In genomic region chr5:173408946-173409345, GRCh38 we compare ENCODE assay signal across 22 cellular contexts.
"Had no signal": no experiment of that assay in that cellular context is flagged by ENCODE, and none has a peak within 500 bp of the region (broad histone marks: within the 10 kb centered on the region; RNA-seq: fewer than 3 reads in every experiment).

No MANE protein-coding gene starts in this region.

- DNase-seq: colonic mucosa; dermis blood vessel endothelial cell; effector CD4-positive, alpha-beta T cell; foreskin melanocyte; head of caudate nucleus; left colon; mesendoderm; naive B cell; nephron progenitor cell; psoas muscle; retina; right lobe of liver; stimulated activated CD4-positive, alpha-beta T cell treated with anti-CD3 and anti-CD28 coated beads, Interleukin-4, amount 100 ng/mL, for 1 hour; stimulated activated CD8-positive, alpha-beta memory T cell treated with anti-CD3 and anti-CD28 coated beads, Interleukin-4, amount 100 ng/mL, for 48 hours; stimulated activated naive CD8-positive, alpha-beta T cell treated with anti-CD3 and anti-CD28 coated beads, Interleukin-15, Interleukin-2, amounts not matched to agents 100 U/mL and 50 U/mL, for 24 hours; upper lobe of right lung had no signal

- H3K27me3 ChIP-seq: colonic mucosa, esophagus muscularis mucosa, hepatocyte, right lobe of liver, tibial nerve, upper lobe of right lung, vagina had no signal

- H3K4me3 ChIP-seq: colonic mucosa, esophagus muscularis mucosa, hepatocyte, psoas muscle, right lobe of liver, suprapubic skin, tibial nerve, upper lobe of right lung, vagina had no signal

- H3K9me3 ChIP-seq: colonic mucosa, esophagus muscularis mucosa, psoas muscle, right lobe of liver, suprapubic skin, tibial nerve, upper lobe of right lung, vagina had no signal

- H3K4me1 ChIP-seq: colonic mucosa, psoas muscle, right lobe of liver, suprapubic skin, upper lobe of right lung, vagina had no signal

- ATAC-seq: left colon; psoas muscle; right lobe of liver; stimulated activated effector memory CD8-positive, alpha-beta T cell treated with anti-CD3 and anti-CD28 coated beads, Interleukin-12 subunit alpha, Interleukin-12 subunit beta, amount 100 ng/mL, for 72 hours; stimulated activated naive CD8-positive, alpha-beta T cell treated with anti-CD3 and anti-CD28 coated beads, Interleukin-15, Interleukin-2, amounts not matched to agents 100 U/mL and 50 U/mL, for 24 hours; upper lobe of right lung had no signal

- H3K36me3 ChIP-seq: colonic mucosa, esophagus muscularis mucosa, right lobe of liver, suprapubic skin, tibial nerve, upper lobe of right lung, vagina had no signal

- H3K27ac ChIP-seq: colonic mucosa, hepatocyte, psoas muscle, right lobe of liver, suprapubic skin, tibial nerve, upper lobe of right lung, vagina had no signal
